ENCODE assay signal across 23 cellular contexts in genomic region chr2:134499307-134499706, GRCh38.
"Had no signal": no experiment of that assay in that cellular context is flagged by ENCODE, and none has a peak within 500 bp of the region (broad histone marks: within the 10 kb centered on the region; RNA-seq: fewer than 3 reads in every experiment).

No MANE protein-coding gene starts in this region.

- H3K36me3 ChIP-seq: adrenal gland, ascending aorta, esophagus squamous epithelium, gastrocnemius medialis, lower lobe of right lung, right lobe of liver, thyroid gland had no signal

- H2AFZ ChIP-seq: parathyroid adenoma had no signal

- H3K27me3 ChIP-seq: adrenal gland, ascending aorta, gastrocnemius medialis, thyroid gland had no signal

- DNase-seq: activated B cell treated with CpG ODN at 0.5 μM for 24 hours; activated CD4-positive, alpha-beta T cell treated with anti-CD3 and anti-CD28 coated beads for 4 hours; activated CD4-positive, alpha-beta T cell treated with anti-CD3 and anti-CD28 coated beads, Interleukin-2, amount 50 U/mL, for 48 hours; activated CD8-positive, alpha-beta memory T cell treated with anti-CD3 and anti-CD28 coated beads, Interleukin-2, amount 50 U/mL, for 48 hours; activated naive CD4-positive, alpha-beta T cell; activated T-cell treated with anti-CD3 and anti-CD28 coated beads, Interleukin-2, amount 50 U/mL, for 4 hours; adrenal gland; cerebellar nuclear complex; esophagus squamous epithelium; gastrocnemius medialis; islet precursor cell; lower lobe of right lung; natural killer cell; stimulated activated CD4-positive, alpha-beta T cell treated with anti-CD3 and anti-CD28 coated beads, Interleukin-1b, Interleukin-23, amount 100 ng/mL, for 48 hours; substantia nigra; T1000; thyroid gland had no signal

- H3K9me3 ChIP-seq: adrenal gland, ascending aorta, esophagus squamous epithelium, gastrocnemius medialis, lower lobe of right lung, right lobe of liver, thyroid gland had no signal

- H3K79me2 ChIP-seq: parathyroid adenoma had no signal

- H3K4me3 ChIP-seq: adrenal gland, ascending aorta, coronary artery, esophagus squamous epithelium, gastrocnemius medialis, lower lobe of right lung, right lobe of liver, skin epidermis, thyroid gland had no signal

- H3K4me1 ChIP-seq: adrenal gland, ascending aorta, esophagus squamous epithelium, gastrocnemius medialis, lower lobe of right lung, parathyroid adenoma, right lobe of liver, thyroid gland had no signal

- H3K27ac ChIP-seq: adrenal gland, ascending aorta, coronary artery, esophagus squamous epithelium, gastrocnemius medialis, lower lobe of right lung, parathyroid adenoma, right lobe of liver, skin epidermis, thyroid gland had no signal

- ATAC-seq: activated T-cell treated with anti-CD3 and anti-CD28 coated beads, Interleukin-2, amount 50 U/mL, for 4 hours; gastrocnemius medialis; left lobe of liver; natural killer cell; right lobe of liver had no signal

- H3K9ac ChIP-seq: parathyroid adenoma had no signal
